12 cellular contexts compared by ENCODE assay signal in the genomic region with DNA sequence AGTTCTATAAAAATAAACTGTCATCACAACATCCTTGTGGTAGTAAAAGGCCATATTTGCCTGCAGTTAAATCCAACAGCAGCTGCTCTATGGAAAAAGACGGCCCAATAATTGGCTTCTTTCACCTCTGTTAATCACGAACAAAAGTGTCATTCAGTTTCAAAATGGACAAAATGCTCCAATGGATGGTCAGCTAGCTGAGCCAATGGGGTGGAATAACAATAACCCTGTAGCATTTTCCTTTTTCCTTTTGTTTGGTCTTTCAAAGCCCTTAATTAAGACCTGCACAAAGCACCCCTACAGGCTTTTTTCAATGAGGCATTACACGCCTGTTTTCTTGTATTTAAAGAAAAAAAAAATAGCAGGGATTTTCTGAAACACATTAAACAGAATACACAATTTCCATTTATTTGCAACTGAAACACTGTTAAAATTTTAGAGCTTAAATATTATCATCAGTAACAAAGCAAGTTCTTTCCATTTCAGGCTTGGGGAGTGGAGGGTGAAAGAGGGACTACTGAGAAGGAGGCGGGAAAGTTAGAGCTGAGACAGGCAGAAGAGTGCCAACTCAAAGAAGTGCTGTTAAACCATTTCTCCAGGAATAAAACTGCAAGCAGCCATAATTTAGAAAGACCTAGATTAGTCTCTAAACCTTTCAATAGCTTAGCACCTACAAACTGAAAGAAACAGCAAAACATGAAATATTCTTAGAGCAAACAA. TPM values are rescaled to one million over a fixed set of nuclear protein-coding genes. Genes with fewer than 3 reads are reported as not detected.
A peak's percentile ranks its signal among the peaks of the same experiment; 100 is the strongest.
DNase-seq lines count a peak whose midpoint lies in the region; ATAC-seq lines count a peak whose summit lies in the region.
"Had no signal": no experiment of that assay in that cellular context is flagged by ENCODE, and none has a peak within 500 bp of the region (broad histone marks: within the 10 kb centered on the region; RNA-seq: fewer than 3 reads in every experiment).

No MANE protein-coding gene starts in this region.

- peaks cover 8% of the 10 kb centered on the region for H3K27me3 Mint-ChIP-seq in stimulated activated memory B cell treated with anti-CD40 and anti-IgM and Interleukin-4, amounts not matched to agents 10 μg/mL and 1 μg/mL and 100 μg/mL, for 72 hours
- H3K27me3 Mint-ChIP-seq: activated B cell treated with CpG ODN at 0.5 μM for 24 hours had no signal

- DNase-seq in NCI-H1092 (lab: John Stamatoyannopoulos, UW) (peak; percentile 89), NCI-H748 (lab: John Stamatoyannopoulos, UW; ENCODE audit: unreplicated experiment) (peak; percentile 100), hippocampal formation (lab: John Stamatoyannopoulos, UW) (peak; percentile 27 to 91), substantia nigra (lab: John Stamatoyannopoulos, UW) (peak in 12 of 49 donors; percentile 5 to 71 (median 37)), A172 (ENCODE audit: low spot score) (no peak)
- DNase-seq: activated B cell treated with CpG ODN at 0.5 μM for 24 hours; CD8-positive, alpha-beta memory T cell; upper lobe of right lung had no signal

- no peaks in the 10 kb centered on the region for H3K9me3 Mint-ChIP-seq in stimulated activated memory B cell treated with anti-CD40 and anti-IgM and Interleukin-4, amounts not matched to agents 10 μg/mL and 1 μg/mL and 100 μg/mL, for 72 hours
- H3K9me3 Mint-ChIP-seq: activated B cell treated with CpG ODN at 0.5 μM for 24 hours; CD8-positive, alpha-beta memory T cell had no signal

- no peak overlapping the region for H3K27ac Mint-ChIP-seq in stimulated activated memory B cell treated with anti-CD40 and anti-IgM and Interleukin-4, amounts not matched to agents 10 μg/mL and 1 μg/mL and 100 μg/mL, for 72 hours
- H3K27ac Mint-ChIP-seq: activated B cell treated with CpG ODN at 0.5 μM for 24 hours; CD8-positive, alpha-beta memory T cell had no signal

- no peaks in the 10 kb centered on the region for H3K4me1 Mint-ChIP-seq in stimulated activated memory B cell treated with anti-CD40 and anti-IgM and Interleukin-4, amounts not matched to agents 10 μg/mL and 1 μg/mL and 100 μg/mL, for 72 hours
- H3K4me1 Mint-ChIP-seq: activated B cell treated with CpG ODN at 0.5 μM for 24 hours; CD8-positive, alpha-beta memory T cell had no signal

- no peaks in the 10 kb centered on the region for H3K36me3 Mint-ChIP-seq in stimulated activated memory B cell treated with anti-CD40 and anti-IgM and Interleukin-4, amounts not matched to agents 10 μg/mL and 1 μg/mL and 100 μg/mL, for 72 hours
- H3K36me3 Mint-ChIP-seq: CD8-positive, alpha-beta memory T cell had no signal

- peak overlapping the region; percentile 86 for H3K27ac ChIP-seq in substantia nigra (ENCODE audit: low read depth, low read length, poor library complexity, severe bottlenecking)
- H3K27ac ChIP-seq: upper lobe of right lung had no signal

- H3K4me3 Mint-ChIP-seq in stimulated activated memory B cell treated with anti-CD40 and anti-IgM and Interleukin-4, amounts not matched to agents 10 μg/mL and 1 μg/mL and 100 μg/mL, for 72 hours, result no peak overlapping the region
- H3K4me3 Mint-ChIP-seq: activated B cell treated with CpG ODN at 0.5 μM for 24 hours; CD8-positive, alpha-beta memory T cell had no signal

- no peak for ATAC-seq in activated CD4-positive, CD25-positive, alpha-beta regulatory T cell treated with anti-CD3 and anti-CD28 coated beads, Interleukin-2, amount 50 U/mL, for 24 hours
- ATAC-seq in GM19351 (IDR thresholded peaks at IDR 0.05; ENCODE audit: unreplicated experiment), result no peak
- no peak for ATAC-seq in stimulated activated memory B cell treated with anti-CD40 and anti-IgM and Interleukin-4, amounts not matched to agents 10 μg/mL and 1 μg/mL and 100 μg/mL, for 72 hours
- ATAC-seq: GM12878, upper lobe of right lung had no signal

RNA-seq across cellular contexts. Expression of gene LGR4, which starts 28.7 kb away (rescaled TPM):
- 10.0 and 10.1 TPM in 2 replicates for total RNA-seq in A172 (2014; rRNA removed; shearing (Covaris generic))
